9 cellular contexts compared by ENCODE assay signal in the genomic region with DNA sequence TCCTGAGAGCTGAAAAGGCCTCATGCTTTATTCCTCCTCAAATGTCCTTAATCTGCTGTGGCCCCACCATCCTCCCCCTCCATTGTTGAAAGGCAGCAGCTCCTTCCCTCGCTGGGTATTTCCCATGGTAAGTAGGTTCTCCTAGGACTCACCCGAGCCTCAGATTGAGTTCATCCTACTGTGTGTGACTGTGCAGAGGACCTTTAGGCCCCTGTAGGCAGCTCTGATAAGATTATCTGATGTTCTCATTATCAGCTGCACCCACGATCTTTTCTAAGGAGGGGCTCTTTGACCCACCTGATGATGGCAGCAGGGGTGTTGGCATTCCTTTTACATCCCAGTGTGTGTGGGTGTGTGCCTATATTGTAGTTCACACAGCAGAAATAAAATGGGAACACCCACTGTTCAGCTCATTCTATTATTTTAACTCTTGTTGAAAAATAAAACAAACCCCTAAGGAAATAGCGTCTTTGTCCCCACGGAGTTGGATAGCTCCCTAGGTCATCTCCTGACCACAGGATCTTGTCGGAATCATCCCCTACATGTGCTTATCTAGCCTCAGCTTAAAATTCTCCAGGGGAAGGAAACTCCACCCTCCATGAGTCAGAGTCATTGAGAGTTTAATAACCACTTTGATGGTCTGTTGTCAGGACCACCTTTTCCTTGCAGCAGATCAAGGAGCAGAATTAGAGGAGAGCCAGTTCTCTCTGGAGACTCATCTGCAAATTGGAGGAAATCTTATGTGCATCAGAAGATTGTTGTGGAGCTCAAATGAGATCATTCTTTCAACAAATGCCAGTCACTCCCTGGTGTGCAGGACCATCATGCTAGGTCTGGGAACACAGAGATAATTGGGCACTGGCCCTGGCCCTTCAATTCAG. TPM values are rescaled to one million over a fixed set of nuclear protein-coding genes. Genes with fewer than 3 reads are reported as not detected.
DNase-seq lines count a peak whose midpoint lies in the region; ATAC-seq, FAIRE-seq and TF ChIP-seq lines count a peak whose summit lies in the region.
"Had no signal": no experiment of that assay in that cellular context is flagged by ENCODE, and none has a peak within 500 bp of the region (broad histone marks: within the 10 kb centered on the region; RNA-seq: fewer than 3 reads in every experiment).

No MANE protein-coding gene starts in this region.

- intact Hi-C loops in MCF 10A (cut with micrococcal nuclease) = loop anchor here (1.0 to 2.0 kb wide), 2 partner anchors 25 to 42 kb away; no protein-coding TSS in a partner anchor

- H3K9me1 ChIP-seq in keratinocyte (ENCODE audit: control insufficient read depth, extremely low read depth, insufficient read depth, low read length) = no peaks in the 10 kb centered on the region

- ATAC-seq in HG03432 (IDR thresholded peaks at IDR 0.05; ENCODE audit: unreplicated experiment) (no peak), HG02938 (IDR thresholded peaks at IDR 0.05; ENCODE audit: unreplicated experiment) (no peak)

- H3K9me3 ChIP-seq in keratinocyte (ENCODE audit: control insufficient read depth, low read depth, low read length) = no peaks in the 10 kb centered on the region
- H3K9me3 ChIP-seq: SJSA1 had no signal

- peaks cover 41% of the 10 kb centered on the region for H3K4me1 ChIP-seq in keratinocyte (ENCODE audit: control insufficient read depth, extremely low read depth, insufficient read depth, low read length)
- H3K4me1 ChIP-seq: SJSA1 had no signal

- H3K4me1 Mint-ChIP-seq in MCF 10A (ENCODE audit: insufficient read depth, unreplicated experiment) = peaks cover 38% of the 10 kb centered on the region

- peaks cover 7% of the 10 kb centered on the region for H3K36me3 Mint-ChIP-seq in MCF 10A (ENCODE audit: insufficient read depth, unreplicated experiment)

- H3K79me2 ChIP-seq in keratinocyte (ENCODE audit: control insufficient read depth, insufficient read depth, low read length) = peaks cover 14% of the 10 kb centered on the region

- POLR2A ChIA-PET in MCF 10A (lab: Yijun Ruan, JAX) = interaction anchor here (0.6 to 9.3 kb wide), 21 partner anchors 7 to 1277 kb away, joined by 3 to 242 read pairs (median 6); partner anchors contain the start of genes CEP57, CWC15, ENDOD1 and FAM76B

- CTCF ChIA-PET in MCF 10A (lab: Yijun Ruan, JAX) = interaction anchor here (0.9 to 5.9 kb wide), 9 partner anchors 10 to 660 kb away, joined by 3 to 49 read pairs (median 8); partner anchors contain the start of genes CWC15, ENDOD1, KDM4D and SRSF8

- H3K4me3 Mint-ChIP-seq in MCF 10A (ENCODE audit: unreplicated experiment) = peak overlapping the region; percentile 75

- H3K9ac ChIP-seq in keratinocyte (ENCODE audit: control insufficient read depth, extremely low read depth, insufficient read depth, low read length) = peak overlapping the region; percentile 66

- no peak for FAIRE-seq in keratinocyte (lab: Jason Lieb, UNC)

- H3K9me3 Mint-ChIP-seq in MCF 10A (ENCODE audit: unreplicated experiment) = no peaks in the 10 kb centered on the region

- DNase-seq in LoVo (ENCODE audit: low spot score) = peak; percentile 52
- no peak for DNase-seq in MCF 10A (ENCODE audit: unreplicated experiment)
- no peak for DNase-seq in keratinocyte (ENCODE audit: low read depth, low spot score)
- no peak for DNase-seq in substantia nigra (lab: John Stamatoyannopoulos, UW)
- DNase-seq in glomerular visceral epithelial cell (ENCODE audit: extremely low spot score) = no peak
- DNase-seq in foreskin melanocyte = no peak

- H3K4me3 ChIP-seq in keratinocyte (ENCODE audit: control insufficient read depth in 2 of 3, extremely low read depth in 1 of 3, insufficient read depth in 2 of 3, low read depth in 1 of 3, low read length in 3 of 3) = no peak overlapping the region
- H3K4me3 ChIP-seq: SJSA1 had no signal

- H3K27me3 Mint-ChIP-seq in MCF 10A (ENCODE audit: insufficient read depth, unreplicated experiment) = no peaks in the 10 kb centered on the region

- no TSS peak for BruUV-seq in MCF 10A (replicated peaks; lab: Mats Ljungman, UMichigan)

- peak overlapping the region; percentile 98 for H3K27ac Mint-ChIP-seq in MCF 10A (ENCODE audit: low read depth, unreplicated experiment)

- H4K20me1 ChIP-seq in keratinocyte (ENCODE audit: control insufficient read depth, extremely low read depth, insufficient read depth, low read length) = no peaks in the 10 kb centered on the region

- peak overlapping the region; percentile 13 for H2AFZ ChIP-seq in keratinocyte (ENCODE audit: control insufficient read depth, low read length)

- no peaks in the 10 kb centered on the region for H3K27me3 ChIP-seq in keratinocyte (ENCODE audit: control insufficient read depth, extremely low read depth, insufficient read depth, low read length)
- H3K27me3 ChIP-seq: SJSA1 had no signal

- no peaks in the 10 kb centered on the region for H3K36me3 ChIP-seq in keratinocyte (ENCODE audit: control insufficient read depth in 2 of 2, extremely low read depth in 1 of 2, insufficient read depth in 2 of 2, low read length in 2 of 2)
- H3K36me3 ChIP-seq: SJSA1 had no signal

- dilution Hi-C loops in keratinocyte (cut with MboI; ENCODE audit: extremely low pct_ligation_motif_present, low sequenced_read_pairs) = no loop called here

- H3K4me2 ChIP-seq in keratinocyte (ENCODE audit: control insufficient read depth, extremely low read depth, insufficient read depth, low read depth, low read length) = peak overlapping the region; percentile 68

- H3K27ac ChIP-seq in keratinocyte (ENCODE audit: control insufficient read depth, insufficient read depth, low read length) (peak overlapping the region; percentile 74), substantia nigra (ENCODE audit: low read depth, low read length, poor library complexity, severe bottlenecking) (peak overlapping the region; percentile 77)
- H3K27ac ChIP-seq: SJSA1 had no signal

- TF ChIP-seq CTCF in MCF 10A (IDR thresholded peaks at IDR 0.05; ENCODE audit: unreplicated experiment) (no peak), keratinocyte (optimal IDR thresholded peaks at IDR 0.05 in 1 of 3, IDR thresholded peaks at IDR 0.05 in 1 of 3, conservative IDR thresholded peaks at IDR 0.05 in 1 of 3; ENCODE audit: extremely low read depth in 1 of 3, insufficient read depth in 2 of 3, low read length in 3 of 3) (no peak)

RNA-seq across cellular contexts. Expression of gene ENDOD1, which starts 19.3 kb away (rescaled TPM):
- 10.8 and 11.4 TPM in 2 replicates for total RNA-seq in MCF 10A (2022)
- polyA plus RNA-seq in keratinocyte = 27.2 to 36.0 TPM (median 35.5 TPM) in 3 replicates
- 34.5 TPM for polyA plus RNA-seq in keratinocyte (2011; ENCODE audit: low read depth)
- polyA plus RNA-seq in keratinocyte (2011; cell fraction: cytosol; rRNA removed) = 13.1 and 21.4 TPM in 2 replicates
- 44.5 and 53.7 TPM in 2 replicates for polyA plus RNA-seq in keratinocyte (2011; cell fraction: nucleus; rRNA removed)
- 33.8 and 50.7 TPM in 2 replicates for polyA plus RNA-seq in keratinocyte (2012; ENCODE audit: low replicate concordance)
- polyA minus RNA-seq in keratinocyte = 34.8 to 49.0 TPM (median 45.2 TPM) in 3 replicates
- 31.7 TPM for polyA minus RNA-seq in keratinocyte (2011; cell fraction: cytosol; rRNA and poly(A)+ RNA removed)
- polyA minus RNA-seq in keratinocyte (2011; cell fraction: nucleus; rRNA and poly(A)+ RNA removed) = 59.9 and 88.3 TPM in 2 replicates

RNA-seq across cellular contexts. Expression of gene SRSF8, which starts 42.2 kb away (rescaled TPM):
- total RNA-seq in MCF 10A (2022) = 48.5 and 55.6 TPM in 2 replicates
- 37.8 to 47.7 TPM (median 43.0 TPM) in 3 replicates for polyA plus RNA-seq in keratinocyte
- 15.7 TPM for polyA plus RNA-seq in keratinocyte (2011; ENCODE audit: low read depth)
- 35.3 and 57.1 TPM in 2 replicates for polyA plus RNA-seq in keratinocyte (2011; cell fraction: cytosol; rRNA removed)
- 36.9 and 45.8 TPM in 2 replicates for polyA plus RNA-seq in keratinocyte (2011; cell fraction: nucleus; rRNA removed)
- 39.3 and 49.9 TPM in 2 replicates for polyA plus RNA-seq in keratinocyte (2012; ENCODE audit: low replicate concordance)
- 11.3 to 25.0 TPM (median 21.3 TPM) in 3 replicates for polyA minus RNA-seq in keratinocyte
- 15.3 TPM for polyA minus RNA-seq in keratinocyte (2011; cell fraction: cytosol; rRNA and poly(A)+ RNA removed)
- polyA minus RNA-seq in keratinocyte (2011; cell fraction: nucleus; rRNA and poly(A)+ RNA removed) = 11.4 and 13.8 TPM in 2 replicates

RNA-seq across cellular contexts. Expression of gene KDM4F, which starts 59.7 kb away (rescaled TPM):
- total RNA-seq in MCF 10A (2022) = not detected in 2 replicates
- polyA plus RNA-seq in keratinocyte = not detected in 3 replicates
- polyA plus RNA-seq in keratinocyte (2011; ENCODE audit: low read depth) = not detected
- polyA plus RNA-seq in keratinocyte (2011; cell fraction: cytosol; rRNA removed) = not detected in 2 replicates
- not detected in 2 replicates for polyA plus RNA-seq in keratinocyte (2011; cell fraction: nucleus; rRNA removed)
- polyA plus RNA-seq in keratinocyte (2012; ENCODE audit: low replicate concordance) = not detected in 2 replicates
- polyA minus RNA-seq in keratinocyte = not detected in 3 replicates
- not detected for polyA minus RNA-seq in keratinocyte (2011; cell fraction: cytosol; rRNA and poly(A)+ RNA removed)
- polyA minus RNA-seq in keratinocyte (2011; cell fraction: nucleus; rRNA and poly(A)+ RNA removed) = not detected in 2 replicates
- total RNA-seq: SJSA1 had no signal
